8 cellular contexts compared by ENCODE assay signal in the genomic region with DNA sequence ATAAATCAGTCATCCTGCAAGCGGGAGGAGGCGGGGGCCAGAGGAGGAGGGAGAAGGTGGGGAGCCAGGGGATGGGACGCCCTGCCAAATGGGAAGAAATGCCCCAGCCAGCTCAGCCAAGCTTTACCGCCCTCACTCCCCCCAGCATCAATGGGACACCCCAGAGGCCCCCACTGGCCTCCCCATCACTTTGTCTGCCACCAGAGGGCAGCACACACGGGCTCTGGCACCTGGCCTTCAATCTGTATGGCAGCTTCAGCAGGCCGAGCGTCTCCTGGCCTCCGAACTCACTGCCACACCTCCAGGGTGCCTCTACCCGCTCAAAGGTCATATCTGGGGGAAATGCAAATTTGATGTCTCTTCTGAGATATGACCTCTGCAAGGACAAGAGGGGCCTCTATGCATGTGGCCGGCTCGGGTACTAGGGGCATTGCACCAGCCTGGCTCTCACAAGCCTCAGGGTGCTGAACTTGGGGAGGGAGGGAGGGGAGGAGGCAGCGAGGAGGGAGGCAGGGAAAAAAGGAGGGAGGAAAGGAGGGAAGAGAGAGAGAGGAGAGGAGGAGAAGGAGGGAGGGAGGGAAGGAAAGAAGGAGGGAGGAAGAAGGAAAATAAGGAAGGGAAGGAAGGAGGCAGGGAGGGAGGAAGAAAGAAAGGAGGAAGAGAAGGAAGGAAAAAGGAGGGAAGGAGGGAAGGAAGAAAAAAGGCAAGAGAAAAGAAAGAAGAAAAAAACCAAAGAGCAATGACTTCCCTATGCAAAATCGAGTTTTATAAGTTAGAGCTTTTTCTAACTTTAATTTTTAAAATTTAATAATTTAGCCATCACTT. TPM values are rescaled to one million over a fixed set of nuclear protein-coding genes. Genes with fewer than 3 reads are reported as not detected.
DNase-seq lines count a peak whose midpoint lies in the region; ATAC-seq and TF ChIP-seq lines count a peak whose summit lies in the region.

No MANE protein-coding gene starts in this region.

- no peaks in the 10 kb centered on the region for H3K9me3 ChIP-seq in psoas muscle

- peak; percentile 40 for TF ChIP-seq CTCF in psoas muscle (IDR thresholded peaks at IDR 0.05)

- no peak overlapping the region for H3K4me3 ChIP-seq in psoas muscle

- ATAC-seq in HG03354 (IDR thresholded peaks at IDR 0.05; ENCODE audit: poor library complexity, severe bottlenecking, unreplicated experiment) (peak; percentile 53), psoas muscle (peak in 3 of 4 donors; percentile 48 to 58 (median 53)), HG02610 (IDR thresholded peaks at IDR 0.05; ENCODE audit: unreplicated experiment) (no peak)

- intact Hi-C loops in psoas muscle (cut with DNase I): no loop called here

- no peak overlapping the region for H3K27ac ChIP-seq in psoas muscle

- H3K36me3 ChIP-seq in psoas muscle (ENCODE audit: insufficient read depth in 1 of 2, low read depth in 1 of 2): no peaks in the 10 kb centered on the region

- no peaks in the 10 kb centered on the region for H3K4me1 ChIP-seq in psoas muscle

- H3K27me3 ChIP-seq in psoas muscle (ENCODE audit: insufficient read depth in 3 of 3, low read length in 2 of 3): peaks cover 0 to 44% (median 2%) of the 10 kb centered on the region in 3 donors

- WGBS in psoas muscle, 3 donors: 13 to 17% (median 14%) methylated on average over 12 to 13 of the region's 13 CpGs

- DNase-seq in NCI-H1092 treated with DMSO at 0.1 percent for 48 hours (lab: John Stamatoyannopoulos, UW): peak; percentile 25
- no peak for DNase-seq in NCI-H1092 (lab: John Stamatoyannopoulos, UW)
- peak; percentile 32 to 47 for DNase-seq in SHP77 (lab: John Stamatoyannopoulos, UW)
- peak; percentile 52 for DNase-seq in activated gamma-delta T cell treated with anti-CD3 and anti-CD28 coated beads, Interleukin-2, amount 50 U/mL, for 16 hours (ENCODE audit: low read depth)
- DNase-seq in glomerular endothelial cell (ENCODE audit: extremely low read depth, low read depth, low spot score): peak; percentile 7
- DNase-seq in psoas muscle: peak; percentile 50 to 70

RNA-seq across cellular contexts. Expression of a gene that starts 0.7 kb away (rescaled TPM):
- total RNA-seq in glomerular endothelial cell (not detected in 2 replicates), psoas muscle (not detected)
- under 1 TPM; 0.07 to 0.14 (median 0.12) TPM for polyA plus RNA-seq in psoas muscle

RNA-seq across cellular contexts. Expression of a gene that starts 33.4 kb away (rescaled TPM):
- total RNA-seq in glomerular endothelial cell (25.0 and 37.1 TPM in 2 replicates), psoas muscle (10 to 100 TPM; 20.8 to 38.4 (median 30.0) TPM)
- 10 to 100 TPM; 13.1 to 33.7 (median 13.3) TPM for polyA plus RNA-seq in psoas muscle

RNA-seq across cellular contexts. Expression of a gene that starts 53.0 kb away (rescaled TPM):
- total RNA-seq in glomerular endothelial cell (60.6 and 72.7 TPM in 2 replicates), psoas muscle (10 to 100 TPM; 34.6 to 45.8 (median 42.2) TPM)
- 10 to 100 TPM; 42.7 to 70.8 (median 50.4) TPM for polyA plus RNA-seq in psoas muscle
